ENCODE assay signal across 20 cellular contexts in the genomic region with DNA sequence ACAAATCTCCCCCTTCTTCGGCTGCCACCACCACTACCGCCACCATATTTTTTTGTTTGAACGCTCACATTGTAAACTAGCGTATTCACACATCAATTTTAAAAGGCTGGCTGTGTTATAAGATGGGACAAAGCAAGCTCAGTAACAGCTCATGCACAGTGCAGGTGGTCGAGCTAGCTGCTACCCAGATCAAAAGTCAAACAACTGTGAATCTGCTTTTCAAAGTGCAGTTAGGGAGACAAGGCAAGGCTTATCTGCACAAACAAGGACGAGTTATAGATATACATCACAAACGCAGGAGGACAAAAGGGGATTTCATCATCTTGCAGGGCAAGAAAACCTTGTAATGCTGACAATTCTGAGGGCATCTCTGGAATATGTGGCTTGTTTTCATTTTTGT.
DNase-seq lines count a peak whose midpoint lies in the region; ATAC-seq, FAIRE-seq and TF ChIP-seq lines count a peak whose summit lies in the region.
"Had no signal": no experiment of that assay in that cellular context is flagged by ENCODE, and none has a peak within 500 bp of the region (broad histone marks: within the 10 kb centered on the region; RNA-seq: fewer than 3 reads in every experiment).

No MANE protein-coding gene starts in this region.

- peak; percentile 78 for FAIRE-seq in H1 (lab: Jason Lieb, UNC)
- FAIRE-seq: HTR-8/SVneo had no signal

- no peak overlapping the region for H3K9ac ChIP-seq in H1 (replicated peaks in 1 of 4; ENCODE audit: extremely low read depth in 1 of 4, low read depth in 3 of 4, low read length in 3 of 4)

- peak overlapping the region; percentile 20; the same call in 1 of the 2 replicates for H3K27ac ChIP-seq in H1 (ENCODE audit: low read depth, low read length)
- H3K27ac ChIP-seq: adrenal gland, coronary artery, VCaP had no signal

- H3K23ac ChIP-seq in H1 (ENCODE audit: insufficient read length): no peak overlapping the region

- TF ChIP-seq CTCF in H1 (IDR thresholded peaks at IDR 0.05; ENCODE audit: control extremely low read depth in 1 of 3, insufficient read depth in 1 of 3, low read depth in 1 of 3, low read length in 3 of 3): no peak

- H3K14ac ChIP-seq in H1 (ENCODE audit: insufficient read length): no peak overlapping the region

- no peaks in the 10 kb centered on the region for H3K79me2 ChIP-seq in H1 (ENCODE audit: control insufficient read depth in 1 of 2, insufficient read depth in 2 of 2, low read length in 2 of 2)

- H2AK5ac ChIP-seq in H1 (ENCODE audit: low read depth, low read length): peak overlapping the region; percentile 43; the same call in 1 of the 2 replicates

- peak overlapping the region; percentile 93; the same call in 1 of the 2 replicates for H3K18ac ChIP-seq in H1 (ENCODE audit: extremely low read depth, low read length)

- no peak overlapping the region for H2BK15ac ChIP-seq in H1 (ENCODE audit: low read length)

- POLR2A ChIA-PET in H1 (lab: Charles Lee; ENCODE audit: partially characterized antibody): interaction anchor here (1.0 kb wide), 1 partner anchor 32 kb away, joined by 3 read pairs; no protein-coding TSS in a partner anchor

- H3K4ac ChIP-seq in H1 (replicated peaks; ENCODE audit: insufficient read length, low read depth, low read length): peak overlapping the region; percentile 24

- H2AFZ ChIP-seq in H1 (ENCODE audit: low read length): peak overlapping the region; percentile 62
- peak overlapping the region; percentile 58 for H2AFZ ChIP-seq in neuron (ENCODE audit: low read depth, low read length)

- DNase-seq in DMS153 (lab: John Stamatoyannopoulos, UW) (peak; percentile 31), H1 (ENCODE audit: low read depth in 1 of 2, low spot score in 2 of 2) (no peak), SIG-M5 treated with dmso at 0.1 percent for 504 hours (lab: John Stamatoyannopoulos, UW; ENCODE audit: unreplicated experiment) (no peak), NCI-H128 (lab: John Stamatoyannopoulos, UW; ENCODE audit: unreplicated experiment) (no peak)
- peak; percentile 93 for DNase-seq in Jurkat, Clone E6-1 (ENCODE audit: low read depth, low spot score)
- DNase-seq: activated CD4-positive, alpha-beta T cell treated with anti-CD3 and anti-CD28 coated beads, Interleukin-2, amount 50 U/mL, for 48 hours; adrenal gland; CD4-positive, CD25-positive, alpha-beta regulatory T cell; NCI-H1105 treated with DMSO at 0.1 percent for 48 hours; NCI-H2171 treated with DMSO at 0.1 percent for 48 hours; PC-3; SIG-M5; stimulated activated CD4-positive, alpha-beta T cell treated with anti-CD3 and anti-CD28 coated beads, Interleukin-12 subunit alpha, Interleukin-12 subunit beta, amount 100 ng/mL, for 4 hours had no signal

- H4K5ac ChIP-seq in H1 (ENCODE audit: insufficient read length, low read depth, low read length): no peak overlapping the region

- H2BK120ac ChIP-seq in H1 (replicated peaks; ENCODE audit: low read depth, low read length): peak overlapping the region; percentile 41

- peak overlapping the region; percentile 35 for H3K56ac ChIP-seq in H1 (replicated peaks; ENCODE audit: insufficient read length, low read depth, low read length)

- CTCF ChIA-PET in H1 (lab: Charles Lee; ENCODE audit: partially characterized antibody): interaction anchor here (1.1 kb wide), 1 partner anchor 11 kb away, joined by 3 read pairs; no protein-coding TSS in a partner anchor

- TF ChIP-seq POLR2A in H1 (IDR thresholded peaks at IDR 0.05; ENCODE audit: control extremely low read depth in 1 of 2, low read depth in 2 of 2, low read length in 2 of 2): no peak

- H2BK12ac ChIP-seq in H1 (ENCODE audit: low read depth, low read length): peak overlapping the region; percentile 94

- peak overlapping the region; percentile 88 for H4K91ac ChIP-seq in H1 (replicated peaks; ENCODE audit: insufficient read length, low read length)

- no peaks in the 10 kb centered on the region for H3K9me3 ChIP-seq in H1 (ENCODE audit: insufficient read depth in 2 of 2, low read depth in 1 of 2, low read length in 1 of 2)
- no peaks in the 10 kb centered on the region for H3K9me3 ChIP-seq in neuron (ENCODE audit: low read length)
- H3K9me3 ChIP-seq: adrenal gland had no signal

- ATAC-seq in GM21737 (IDR thresholded peaks at IDR 0.05; ENCODE audit: unreplicated experiment) (no peak), GM21390 (IDR thresholded peaks at IDR 0.05; ENCODE audit: unreplicated experiment) (no peak)
- ATAC-seq: HCT116, PC-3 had no signal

- H4K20me1 ChIP-seq in H1 (replicated peaks in 1 of 2; ENCODE audit: control insufficient read depth in 1 of 2, insufficient read depth in 2 of 2, low read length in 2 of 2): no peaks in the 10 kb centered on the region

- H2BK5ac ChIP-seq in H1 (ENCODE audit: low read depth, low read length): peak overlapping the region; percentile 97

- no peaks in the 10 kb centered on the region for H3K23me2 ChIP-seq in H1 (ENCODE audit: low read depth, low read length)

- H3K79me1 ChIP-seq in H1 (ENCODE audit: low read depth, low read length): no peaks in the 10 kb centered on the region

- H3K4me1 ChIP-seq in H1 (replicated peaks in 1 of 4; ENCODE audit: control insufficient read depth in 3 of 4, insufficient read depth in 4 of 4, low read length in 3 of 4) (peaks cover 3 to 13% (median 7%) of the 10 kb centered on the region in 4 experiments; a peak in 5 of 7 replicates), neuron (ENCODE audit: insufficient read depth, low read length) (peaks cover 24% of the 10 kb centered on the region)

- WGBS in H1 (ENCODE audit: extremely low coverage in 1 of 2, insufficient coverage in 1 of 2, insufficient read length in 1 of 2, insufficient replicate concordance in 2 of 2, low coverage in 1 of 2, low lambda C conversion rate in 2 of 2, missing lambda C conversion rate in 1 of 2), 2 experiments: 49% methylated on average over 7 of the region's 7 CpGs; no CpG with 5 or more reads in 1 of the 2 experiments

- H3K4me2 ChIP-seq in H1 (ENCODE audit: insufficient read depth in 1 of 2, low read depth in 2 of 2, low read length in 2 of 2): peak overlapping the region in 1 of 2 experiments; percentile 56; a peak in 2 of 4 replicates

- H3K4me3 ChIP-seq in Jurkat, Clone E6-1 (ENCODE audit: low read length): peak overlapping the region; percentile 20
- no peak overlapping the region; a peak in 1 of 8 replicates for H3K4me3 ChIP-seq in H1 (ENCODE audit: extremely low read depth in 1 of 4, insufficient read depth in 2 of 4, low read depth in 3 of 4, low read length in 4 of 4)
- H3K4me3 ChIP-seq in neuron (ENCODE audit: low read length): no peak overlapping the region
- H3K4me3 ChIP-seq: adrenal gland, coronary artery had no signal

- H3K36me3 ChIP-seq in H1 (ENCODE audit: control insufficient read depth in 2 of 4, insufficient read depth in 4 of 4, low read length in 3 of 4) (no peaks in the 10 kb centered on the region; a peak in 1 of 8 replicates), neuron (ENCODE audit: insufficient read depth, low read length) (no peaks in the 10 kb centered on the region)
- H3K36me3 ChIP-seq: adrenal gland had no signal

- no peak for TF ChIP-seq EP300 in H1 (IDR thresholded peaks at IDR 0.05; ENCODE audit: borderline replicate concordance in 1 of 2, low read depth in 2 of 2, low read length in 2 of 2)

- H2BK20ac ChIP-seq in H1 (ENCODE audit: low read length): peak overlapping the region; percentile 51; the same call in 1 of the 2 replicates

- no peaks in the 10 kb centered on the region for H3K27me3 ChIP-seq in H1 (replicated peaks in 1 of 4; ENCODE audit: control insufficient read depth in 3 of 4, extremely low read depth in 1 of 4, insufficient read depth in 3 of 4, low read length in 3 of 4)
- H3K27me3 ChIP-seq in neuron (ENCODE audit: insufficient read depth, low read length): no peaks in the 10 kb centered on the region
- H3K27me3 ChIP-seq: adrenal gland had no signal

- no peak overlapping the region for H4K8ac ChIP-seq in H1 (ENCODE audit: extremely low read depth, insufficient read depth, low read length)

- TF ChIP-seq RAD21 in H1 (IDR thresholded peaks at IDR 0.05 in 1 of 2, conservative IDR thresholded peaks at IDR 0.05 in 1 of 2; ENCODE audit: low read depth in 2 of 2, low read length in 2 of 2): no peak

TF ChIP-seq in H1, 55 proteins besides CTCF, POLR2A, EP300 and RAD21:
- TF ChIP-seq CHD2 (IDR thresholded peaks at IDR 0.05; ENCODE audit: low read length): no peak
- TF ChIP-seq CEBPB (IDR thresholded peaks at IDR 0.05; ENCODE audit: low read depth, low read length): peak; percentile 69
- no peak for TF ChIP-seq TEAD4 (IDR thresholded peaks at IDR 0.05; ENCODE audit: low read depth, low read length)

Comparison
In these comparisons a context has a peak if more than half of its experiments do, and no peak if none do; other contexts are left out.
1. DNase-seq: peak in DMS153 (single experiment) and Jurkat, Clone E6-1 (single experiment); none in H1 (0 of 2), SIG-M5 treated with dmso at 0.1 percent for 504 hours (single experiment) and NCI-H128 (single experiment).